In the genomic region with DNA sequence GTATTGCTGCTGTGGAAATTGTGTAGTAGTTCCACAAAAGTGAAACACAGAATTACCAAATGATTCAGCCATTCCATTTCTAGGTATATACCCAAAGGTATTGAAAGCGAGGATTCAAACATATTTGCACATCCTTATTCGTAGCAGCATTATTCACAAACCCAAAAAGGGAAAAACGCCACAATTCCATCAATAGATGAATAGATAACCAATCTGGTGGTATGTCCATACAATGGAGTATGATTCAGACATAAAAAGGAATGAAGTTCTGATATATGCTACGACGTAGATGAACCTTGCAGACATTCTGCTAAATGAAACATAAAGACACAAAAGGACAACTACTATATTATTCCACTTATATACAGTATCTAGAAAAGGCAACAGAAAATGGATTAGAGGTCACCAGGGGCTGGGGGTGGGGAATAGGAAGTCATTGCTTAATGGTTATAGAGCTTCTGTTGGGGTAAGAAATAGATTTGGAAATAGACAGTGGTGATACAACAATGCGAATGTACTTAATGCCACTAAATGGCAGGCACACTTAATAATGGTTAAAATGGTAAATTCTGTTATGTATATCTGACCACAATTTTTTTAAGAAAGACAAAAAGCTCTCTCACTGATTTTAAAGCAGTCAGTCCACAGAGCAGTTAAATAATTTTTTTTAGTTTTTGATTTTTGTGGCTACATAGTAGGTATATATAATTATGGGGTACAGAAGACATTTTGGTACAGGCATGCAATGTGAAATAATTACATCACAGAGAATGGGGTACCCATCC, we compare ENCODE assay signal across 29 cellular contexts.
"Had no signal": no experiment of that assay in that cellular context is flagged by ENCODE, and none has a peak within 500 bp of the region (broad histone marks: within the 10 kb centered on the region; RNA-seq: fewer than 3 reads in every experiment).

No MANE protein-coding gene starts in this region.

- H3K4me1 Mint-ChIP-seq: naive thymus-derived CD8-positive, alpha-beta T cell; stimulated activated effector memory CD8-positive, alpha-beta T cell treated with anti-CD3 and anti-CD28 coated beads, Interleukin-12 subunit alpha, Interleukin-12 subunit beta, amount 100 ng/mL, for 72 hours; stimulated activated naive B cell treated with anti-CD40 and anti-IgM and Interleukin-4, amounts not matched to agents 10 μg/mL and 1 μg/mL and 100 μg/mL, for 72 hours had no signal

- H3K36me3 Mint-ChIP-seq: naive thymus-derived CD8-positive, alpha-beta T cell; natural killer cell treated with Interleukin-12 subunit alpha and Interleukin-12 subunit beta and Interleukin-15 and Interleukin-18, amount 100 ng/mL, for 72 hours; stimulated activated effector memory CD8-positive, alpha-beta T cell treated with anti-CD3 and anti-CD28 coated beads, Interleukin-12 subunit alpha, Interleukin-12 subunit beta, amount 100 ng/mL, for 72 hours had no signal

- ATAC-seq: naive thymus-derived CD8-positive, alpha-beta T cell; natural killer cell treated with Interleukin-12 subunit alpha and Interleukin-12 subunit beta and Interleukin-15 and Interleukin-18, amount 100 ng/mL, for 72 hours; psoas muscle; right cardiac atrium; right lobe of liver; stimulated activated effector memory CD8-positive, alpha-beta T cell treated with anti-CD3 and anti-CD28 coated beads, Interleukin-12 subunit alpha, Interleukin-12 subunit beta, amount 100 ng/mL, for 72 hours; stimulated activated naive B cell treated with anti-CD40 and anti-IgM and Interleukin-4, amounts not matched to agents 10 μg/mL and 1 μg/mL and 100 μg/mL, for 72 hours had no signal

- H3K4me3 ChIP-seq: ovary, psoas muscle, right lobe of liver, sigmoid colon, stomach, thoracic aorta, thyroid gland, tibial nerve, upper lobe of left lung, vagina had no signal

- H3K27ac ChIP-seq: ovary, parathyroid adenoma, psoas muscle, right lobe of liver, sigmoid colon, stomach, thoracic aorta, thyroid gland, tibial nerve, upper lobe of left lung, vagina had no signal

- H3K27ac Mint-ChIP-seq: naive thymus-derived CD8-positive, alpha-beta T cell; natural killer cell treated with Interleukin-12 subunit alpha and Interleukin-12 subunit beta and Interleukin-15 and Interleukin-18, amount 100 ng/mL, for 72 hours; nephron progenitor cell; progenitor cell of endocrine pancreas; stimulated activated effector memory CD8-positive, alpha-beta T cell treated with anti-CD3 and anti-CD28 coated beads, Interleukin-12 subunit alpha, Interleukin-12 subunit beta, amount 100 ng/mL, for 72 hours; stimulated activated naive B cell treated with anti-CD40 and anti-IgM and Interleukin-4, amounts not matched to agents 10 μg/mL and 1 μg/mL and 100 μg/mL, for 72 hours; stimulated activated naive CD8-positive, alpha-beta T cell treated with anti-CD3 and anti-CD28 coated beads, Interleukin-15, Interleukin-2, amounts not matched to agents 100 ng/mL and 50 ng/mL, for 24 hours had no signal

- H3K9me3 ChIP-seq: ovary, psoas muscle, right lobe of liver, sigmoid colon, stomach, thoracic aorta, thyroid gland, upper lobe of left lung, vagina had no signal

- H3K4me3 Mint-ChIP-seq: naive thymus-derived CD8-positive, alpha-beta T cell; natural killer cell treated with Interleukin-12 subunit alpha and Interleukin-12 subunit beta and Interleukin-15 and Interleukin-18, amount 100 ng/mL, for 72 hours; nephron progenitor cell; neural crest cell; stimulated activated effector memory CD8-positive, alpha-beta T cell treated with anti-CD3 and anti-CD28 coated beads, Interleukin-12 subunit alpha, Interleukin-12 subunit beta, amount 100 ng/mL, for 72 hours; stimulated activated naive B cell treated with anti-CD40 and anti-IgM and Interleukin-4, amounts not matched to agents 10 μg/mL and 1 μg/mL and 100 μg/mL, for 72 hours; stimulated activated naive CD8-positive, alpha-beta T cell treated with anti-CD3 and anti-CD28 coated beads, Interleukin-15, Interleukin-2, amounts not matched to agents 100 ng/mL and 50 ng/mL, for 24 hours had no signal

- DNase-seq: naive thymus-derived CD8-positive, alpha-beta T cell; nephron progenitor cell; occipital lobe; ovary; posterior cingulate gyrus; psoas muscle; right cardiac atrium; right lobe of liver; sigmoid colon; small intestine; stimulated activated CD4-positive, alpha-beta T cell treated with anti-CD3 and anti-CD28 coated beads, Interleukin-15, amount 100 ng/mL, for 24 hours; stimulated activated CD4-positive, alpha-beta T cell treated with anti-CD3 and anti-CD28 coated beads, Interleukin-2, amount 100 ng/mL, for 24 hours; stimulated activated CD4-positive, alpha-beta T cell treated with anti-CD3 and anti-CD28 coated beads, Interleukin-2, amount 100 ng/mL, for 48 hours; stimulated activated CD4-positive, alpha-beta T cell treated with anti-CD3 and anti-CD28 coated beads, Interleukin-4, amount 100 ng/mL, for 24 hours; stimulated activated naive B cell treated with anti-CD40 and anti-IgM and Interleukin-4, amounts not matched to agents 10 μg/mL and 1 μg/mL and 100 μg/mL, for 72 hours; stimulated activated naive CD4-positive, alpha-beta T cell treated with Interleukin-2 at 50 U/mL for 16 hours; stomach; thyroid gland; trophoblast cell; upper lobe of left lung had no signal

- H3K27me3 ChIP-seq: ovary, right lobe of liver, sigmoid colon, stomach, thyroid gland, tibial nerve, upper lobe of left lung, vagina had no signal

- H3K36me3 ChIP-seq: ovary, right lobe of liver, sigmoid colon, stomach, thoracic aorta, thyroid gland, tibial nerve, upper lobe of left lung, vagina had no signal

- H3K9ac ChIP-seq: parathyroid adenoma had no signal

- H3K79me2 ChIP-seq: parathyroid adenoma had no signal

- H3K9me3 Mint-ChIP-seq: naive thymus-derived CD8-positive, alpha-beta T cell; natural killer cell treated with Interleukin-12 subunit alpha and Interleukin-12 subunit beta and Interleukin-15 and Interleukin-18, amount 100 ng/mL, for 72 hours; stimulated activated effector memory CD8-positive, alpha-beta T cell treated with anti-CD3 and anti-CD28 coated beads, Interleukin-12 subunit alpha, Interleukin-12 subunit beta, amount 100 ng/mL, for 72 hours had no signal

- H2AFZ ChIP-seq: parathyroid adenoma had no signal

- H3K4me1 ChIP-seq: parathyroid adenoma, psoas muscle, right lobe of liver, sigmoid colon, stomach, upper lobe of left lung had no signal
